ENCODE assay signal across 15 cellular contexts in the genomic region with DNA sequence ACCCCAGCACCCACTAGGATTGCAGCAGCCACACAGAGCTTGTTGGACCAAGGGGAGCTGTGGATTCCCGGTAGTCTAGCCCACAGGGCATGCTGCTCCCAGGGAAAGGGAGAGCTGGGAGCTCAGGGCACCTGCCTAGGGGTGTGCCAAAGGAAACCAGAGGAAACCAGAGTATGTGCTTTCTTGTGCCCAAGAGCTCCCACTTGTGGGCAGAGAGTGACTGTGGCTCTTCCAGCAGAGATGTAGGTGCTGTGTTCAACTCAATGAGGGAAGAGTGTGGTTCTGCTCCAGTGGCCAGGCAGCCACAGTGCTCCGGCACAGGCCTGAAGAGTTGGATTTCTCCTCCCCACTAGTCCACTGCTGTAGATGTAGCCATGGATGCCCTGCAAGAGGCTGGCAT.
DNase-seq lines count a peak whose midpoint lies in the region; ATAC-seq and TF ChIP-seq lines count a peak whose summit lies in the region.
"Had no signal": no experiment of that assay in that cellular context is flagged by ENCODE, and none has a peak within 500 bp of the region (broad histone marks: within the 10 kb centered on the region; RNA-seq: fewer than 3 reads in every experiment).

No MANE protein-coding gene starts in this region.

- H3K9me2 ChIP-seq in OCI-LY1 (ENCODE audit: low read depth, low read length), result no peaks in the 10 kb centered on the region

- no peaks in the 10 kb centered on the region for H3K79me2 ChIP-seq in OCI-LY1 (ENCODE audit: insufficient read depth, low read length)

- H3F3A ChIP-seq in OCI-LY1 (ENCODE audit: insufficient read depth, low read length), result no peaks in the 10 kb centered on the region

- H3K4me3 Mint-ChIP-seq in MCF 10A (ENCODE audit: unreplicated experiment), result no peak overlapping the region
- H3K4me3 Mint-ChIP-seq: activated naive CD4-positive, alpha-beta T cell treated with anti-CD3 and anti-CD28 coated beads for 36 hours; neural crest cell; T-cell had no signal

- H3K4me1 Mint-ChIP-seq in MCF 10A (ENCODE audit: insufficient read depth, unreplicated experiment), result no peaks in the 10 kb centered on the region
- H3K4me1 Mint-ChIP-seq: neural crest cell, T-cell had no signal

- peaks cover 0 to 28% of the 10 kb centered on the region in 2 donors for H3K9me3 ChIP-seq in breast epithelium
- H3K9me3 ChIP-seq in OCI-LY1 (ENCODE audit: low read length), result no peaks in the 10 kb centered on the region
- H3K9me3 ChIP-seq: colonic mucosa had no signal

- POLR2A ChIA-PET in MCF 10A (lab: Yijun Ruan, JAX), result no interaction called here

- no peak overlapping the region for H3K27ac ChIP-seq in breast epithelium
- no peak overlapping the region for H3K27ac ChIP-seq in OCI-LY1 (ENCODE audit: low read depth, low read length, poor library complexity, severe bottlenecking)
- H3K27ac ChIP-seq: colonic mucosa, left ventricle myocardium inferior had no signal

- no peak for TF ChIP-seq CTCF in MCF 10A (IDR thresholded peaks at IDR 0.05; ENCODE audit: unreplicated experiment)
- no peak for TF ChIP-seq CTCF in breast epithelium (IDR thresholded peaks at IDR 0.05)
- peak; percentile 18; the same call in 1 of the 2 replicates for TF ChIP-seq CTCF in OCI-LY1 (IDR thresholded peaks at IDR 0.05; ENCODE audit: low read length)
- peak; percentile 67 for TF ChIP-seq CTCF in epithelial cell of esophagus (IDR thresholded peaks at IDR 0.05; ENCODE audit: insufficient read depth, low read depth, low read length, missing control alignments)

- no peak overlapping the region for H3K4me3 ChIP-seq in breast epithelium
- H3K4me3 ChIP-seq in OCI-LY1 (ENCODE audit: low read depth, low read length, poor library complexity, severe bottlenecking), result no peak overlapping the region
- no peak overlapping the region for H3K4me3 ChIP-seq in epithelial cell of esophagus (ENCODE audit: low read length)
- H3K4me3 ChIP-seq: colonic mucosa, left ventricle myocardium inferior had no signal

- no peaks in the 10 kb centered on the region for H3K36me3 Mint-ChIP-seq in MCF 10A (ENCODE audit: insufficient read depth, unreplicated experiment)
- H3K36me3 Mint-ChIP-seq: T-cell had no signal

- no peaks in the 10 kb centered on the region for H3K27me3 ChIP-seq in breast epithelium
- H3K27me3 ChIP-seq in OCI-LY1 (ENCODE audit: insufficient read depth, low read length), result no peaks in the 10 kb centered on the region
- H3K27me3 ChIP-seq: colonic mucosa had no signal

- no peak overlapping the region for H3K27ac Mint-ChIP-seq in MCF 10A (ENCODE audit: low read depth, unreplicated experiment)
- H3K27ac Mint-ChIP-seq: activated naive CD4-positive, alpha-beta T cell treated with anti-CD3 and anti-CD28 coated beads for 36 hours; T-cell had no signal

- no peaks in the 10 kb centered on the region for H3K36me3 ChIP-seq in breast epithelium
- no peaks in the 10 kb centered on the region for H3K36me3 ChIP-seq in OCI-LY1 (ENCODE audit: insufficient read depth, low read length)
- H3K36me3 ChIP-seq: colonic mucosa, left ventricle myocardium inferior had no signal

- H3K4me1 ChIP-seq in breast epithelium, result no peaks in the 10 kb centered on the region
- H3K4me1 ChIP-seq in OCI-LY1 (ENCODE audit: insufficient read depth, low read length, severe bottlenecking), result no peaks in the 10 kb centered on the region
- H3K4me1 ChIP-seq: colonic mucosa, left ventricle myocardium inferior had no signal

- H3K9ac ChIP-seq in OCI-LY1 (ENCODE audit: low read length), result no peak overlapping the region

- intact Hi-C loops in MCF 10A (cut with micrococcal nuclease), result loop anchor here (1.0 kb wide), 1 partner anchor 359 kb away; no protein-coding TSS in a partner anchor
- intact Hi-C loops in breast epithelium (cut with DNase I; ENCODE audit: low total_unique reads), result loop anchor here (5.0 kb wide), 1 partner anchor 750 kb away; no protein-coding TSS in a partner anchor

- no peak for TF ChIP-seq POLR2A in breast epithelium (IDR thresholded peaks at IDR 0.05)

- H3K4me2 ChIP-seq in OCI-LY1 (ENCODE audit: low read length), result no peak overlapping the region

- no peaks in the 10 kb centered on the region for H3K27me3 Mint-ChIP-seq in MCF 10A (ENCODE audit: insufficient read depth, unreplicated experiment)
- H3K27me3 Mint-ChIP-seq: T-cell had no signal

- CTCF ChIA-PET in MCF 10A (lab: Yijun Ruan, JAX), result interaction anchor here (0.5 to 2.3 kb wide), 8 partner anchors 9 to 1269 kb away, joined by 3 to 9 read pairs (median 3); partner anchors contain the start of gene FAT4

- DNase-seq in MCF 10A (ENCODE audit: unreplicated experiment), result peak; percentile 29
- no peak for DNase-seq in breast epithelium (ENCODE audit: low spot score in 2 of 2)
- peak; percentile 59 for DNase-seq in epithelial cell of esophagus (ENCODE audit: low read depth)
- no peak for DNase-seq in NCI-H146 treated with DMSO at 0.1 percent for 48 hours (lab: John Stamatoyannopoulos, UW; ENCODE audit: unreplicated experiment)
- no peak for DNase-seq in hepatic stellate cell (ENCODE audit: low spot score)
- DNase-seq: activated naive CD4-positive, alpha-beta T cell treated with anti-CD3 and anti-CD28 coated beads for 36 hours; colonic mucosa; left ventricle myocardium inferior; NCI-H1694 treated with DMSO at 0.1 percent for 48 hours; small intestine; T-cell had no signal

- BruUV-seq in MCF 10A (replicated peaks; lab: Mats Ljungman, UMichigan), result no TSS peak

- no peak overlapping the region for H2AFZ ChIP-seq in OCI-LY1 (ENCODE audit: low read length)

- H4K20me1 ChIP-seq in OCI-LY1 (ENCODE audit: insufficient read depth, low read length), result no peaks in the 10 kb centered on the region

- ATAC-seq in HG02970 (IDR thresholded peaks at IDR 0.05; ENCODE audit: low FRiP score, unreplicated experiment) (no peak), HG03095 (IDR thresholded peaks at IDR 0.05; ENCODE audit: unreplicated experiment) (no peak)
- ATAC-seq: T-cell had no signal

- H3K9me3 Mint-ChIP-seq in MCF 10A (ENCODE audit: unreplicated experiment), result no peaks in the 10 kb centered on the region

Comparison
In these comparisons a context has a peak if more than half of its experiments do, and no peak if none do; other contexts are left out.
1. DNase-seq: peak in MCF 10A (single experiment) and epithelial cell of esophagus (single experiment); none in breast epithelium (0 of 2), NCI-H146 treated with DMSO at 0.1 percent for 48 hours (single experiment) and hepatic stellate cell (single experiment).
2. CTCF ChIP-seq: peak in OCI-LY1 (single experiment) and epithelial cell of esophagus (single experiment); none in MCF 10A (single experiment) and breast epithelium (0 of 3).